Comparison of ENCODE assay signal across 8 cellular contexts in genomic region chr6:30815085-30815742, GRCh38.
DNase-seq lines count a peak whose midpoint lies in the region; ATAC-seq, FAIRE-seq and TF ChIP-seq lines count a peak whose summit lies in the region.
"Not testable (repeated sequence)": the region's sequence is repeated elsewhere in the genome, so short reads cannot be mapped to it uniquely, and the experiment has no call there.

No MANE protein-coding gene starts in this region.

- in situ Hi-C loops in GM12878 (cut with MboI) = not testable (repeated sequence)

- peaks cover 30% of the 10 kb centered on the region for H3K36me3 Mint-ChIP-seq in activated CD4-positive, alpha-beta T cell treated with anti-CD3 and anti-CD28 coated beads, Interleukin-2, amount 10 ng/mL, durations not matched to agents 7 days and 5 days (ENCODE audit: low read depth)
- peaks cover 49% of the 10 kb centered on the region for H3K36me3 Mint-ChIP-seq in activated T-helper 1 cell treated with anti-CD3 and anti-CD28 coated beads, Interleukin-12 subunit alpha, Interleukin-12 subunit beta, Interleukin-2, Interleukin-4 antibody, amounts not matched to agents 30 ng/mL and 10 ng/mL and 1 ng/mL, durations not matched to agents 14 hours and 24 hours and 36 hours (ENCODE audit: low read depth)

- not testable (repeated sequence) for H3K4me3 ChIP-seq in DND-41 (ENCODE audit: low read depth in 1 of 2, low read length in 2 of 2); GM12878; hepatocyte; smooth muscle cell

- TF ChIP-seq CTCF in DND-41 (IDR thresholded peaks at IDR 0.05; ENCODE audit: borderline replicate concordance, extremely low read depth, low read length, poor library complexity, severe bottlenecking); RWPE1 (conservative IDR thresholded peaks at IDR 0.05; ENCODE audit: low read depth); GM12878 (IDR thresholded peaks at IDR 0.05 in 2 of 3, conservative IDR thresholded peaks at IDR 0.05 in 1 of 3; ENCODE audit: control insufficient read depth in 2 of 3, extremely low read depth in 1 of 3, insufficient read depth in 1 of 3, low read depth in 3 of 3, low read length in 3 of 3); hepatocyte (IDR thresholded peaks at IDR 0.05; ENCODE audit: poor library complexity); smooth muscle cell (IDR thresholded peaks at IDR 0.05; ENCODE audit: borderline replicate concordance, insufficient read depth, poor library complexity, severe bottlenecking): not testable (repeated sequence)

- SMC1A ChIA-PET in GM12878 (lab: Charles Lee; ENCODE audit: uncharacterized antibody, unreplicated experiment) = interaction anchor here (1.1 to 16.8 kb wide), 6 partner anchors 11 to 79 kb away, joined by 3 to 217 read pairs (median 5); no protein-coding TSS in a partner anchor

- CTCF ChIA-PET in RWPE1 (lab: Yijun Ruan, JAX) (interaction anchor here (1.1 kb wide), 2 partner anchors 13 to 69 kb away, joined by 3 read pairs; no protein-coding TSS in a partner anchor), GM12878 (lab: Yijun Ruan, JAX) (interaction anchor here (1.0 to 1.6 kb wide), 3 partner anchors 48 to 56 kb away, joined by 3 to 7 read pairs (median 3); no protein-coding TSS in a partner anchor)
- CTCF ChIA-PET in activated CD4-positive, alpha-beta T cell treated with anti-CD3 and anti-CD28 coated beads, Interleukin-2, amount 10 ng/mL, durations not matched to agents 7 days and 5 days (lab: Charles Lee) = interaction anchor here (1.1 kb wide), 1 partner anchor 84 kb away, joined by 3 read pairs; no protein-coding TSS in a partner anchor

- H2AFZ ChIP-seq in DND-41 (ENCODE audit: low read depth, low read length); GM12878 (ENCODE audit: control insufficient read depth, low read depth, low read length); hepatocyte; smooth muscle cell (ENCODE audit: low read depth): not testable (repeated sequence)

- not testable (repeated sequence) for TF ChIP-seq EP300 in GM12878 (IDR thresholded peaks at IDR 0.05; ENCODE audit: borderline replicate concordance in 1 of 2, control insufficient read depth in 1 of 2, low read depth in 2 of 2, low read length in 2 of 2)

- TF ChIP-seq POLR2A in GM12878 (IDR thresholded peaks at IDR 0.05; ENCODE audit: low read depth, low read length) = not testable (repeated sequence)

- H3F3A ChIP-seq in smooth muscle cell (ENCODE audit: low read depth) = peaks cover 27% of the 10 kb centered on the region

- DNase-seq in A172 (ENCODE audit: low spot score) (peak; percentile 66), DND-41 (peak; percentile 51)
- not testable (repeated sequence) for DNase-seq in RWPE1 (ENCODE audit: low spot score); activated CD4-positive, alpha-beta T cell treated with anti-CD3 and anti-CD28 coated beads, Interleukin-2, amount 10 ng/mL, durations not matched to agents 7 days and 5 days; activated T-helper 1 cell treated with anti-CD3 and anti-CD28 coated beads, Interleukin-12 subunit alpha, Interleukin-12 subunit beta, Interleukin-2, Interleukin-4 antibody, amounts not matched to agents 30 ng/mL and 10 ng/mL and 1 ng/mL, durations not matched to agents 14 hours and 24 hours and 36 hours (ENCODE audit: low spot score); GM12878 (ENCODE audit: low read depth, low spot score); hepatocyte (ENCODE audit: low spot score); smooth muscle cell (lab: John Stamatoyannopoulos, UW; ENCODE audit: unreplicated experiment)

- H3K4me1 ChIP-seq in DND-41 (ENCODE audit: insufficient read depth, low read length) = not testable (repeated sequence)
- H3K4me1 ChIP-seq in GM12878 (ENCODE audit: control insufficient read depth, insufficient read depth, low read length) (peaks cover 48% of the 10 kb centered on the region), hepatocyte (ENCODE audit: insufficient read depth) (peaks cover 21% of the 10 kb centered on the region), smooth muscle cell (ENCODE audit: low read depth) (peaks cover 11% of the 10 kb centered on the region)

- H3K36me3 ChIP-seq in DND-41 (ENCODE audit: insufficient read depth, low read length); GM12878 (ENCODE audit: control insufficient read depth in 2 of 2, insufficient read depth in 2 of 2, low read length in 1 of 2); hepatocyte (replicated peaks; ENCODE audit: insufficient read depth, low read depth); smooth muscle cell (ENCODE audit: low read depth): not testable (repeated sequence)

- not testable (repeated sequence) for H3K9me3 ChIP-seq in DND-41 (ENCODE audit: insufficient read depth, low read length, severe bottlenecking); GM12878 (replicated peaks; ENCODE audit: control insufficient read depth, insufficient read depth, low read length); hepatocyte (ENCODE audit: low read depth); smooth muscle cell (replicated peaks; ENCODE audit: low read depth)

- not testable (repeated sequence) for H3K4me3 Mint-ChIP-seq in activated CD4-positive, alpha-beta T cell treated with anti-CD3 and anti-CD28 coated beads, Interleukin-2, amount 10 ng/mL, durations not matched to agents 7 days and 5 days
- H3K4me3 Mint-ChIP-seq in activated T-helper 1 cell treated with anti-CD3 and anti-CD28 coated beads, Interleukin-12 subunit alpha, Interleukin-12 subunit beta, Interleukin-2, Interleukin-4 antibody, amounts not matched to agents 30 ng/mL and 10 ng/mL and 1 ng/mL, durations not matched to agents 14 hours and 24 hours and 36 hours = peak overlapping the region; percentile 41

- H3K4me1 Mint-ChIP-seq in activated CD4-positive, alpha-beta T cell treated with anti-CD3 and anti-CD28 coated beads, Interleukin-2, amount 10 ng/mL, durations not matched to agents 7 days and 5 days = peaks cover 82% of the 10 kb centered on the region
- peaks cover 86% of the 10 kb centered on the region for H3K4me1 Mint-ChIP-seq in activated T-helper 1 cell treated with anti-CD3 and anti-CD28 coated beads, Interleukin-12 subunit alpha, Interleukin-12 subunit beta, Interleukin-2, Interleukin-4 antibody, amounts not matched to agents 30 ng/mL and 10 ng/mL and 1 ng/mL, durations not matched to agents 14 hours and 24 hours and 36 hours (ENCODE audit: low read depth)

- POLR2A ChIA-PET in RWPE1 (lab: Yijun Ruan, JAX; ENCODE audit: low non-redundant PET) (interaction anchor here (0.7 kb wide), 1 partner anchor 19 kb away, joined by 4 read pairs; no protein-coding TSS in a partner anchor), GM12878 (lab: Charles Lee) (interaction anchor here (0.6 to 1.3 kb wide), 3 partner anchors 47 to 91 kb away, joined by 4 to 6 read pairs (median 4); no protein-coding TSS in a partner anchor)
- POLR2A ChIA-PET in activated CD4-positive, alpha-beta T cell treated with anti-CD3 and anti-CD28 coated beads, Interleukin-2, amount 10 ng/mL, durations not matched to agents 7 days and 5 days (lab: Charles Lee) = interaction anchor here (0.7 to 1.5 kb wide), 3 partner anchors 21 to 227 kb away, joined by 3 to 4 read pairs (median 3); no protein-coding TSS in a partner anchor

- TSS peak; percentile 93 for BruUV-seq in GM12878 (replicated peaks; lab: Mats Ljungman, UMichigan)

- not testable (repeated sequence) for H3K27me3 ChIP-seq in DND-41 (ENCODE audit: insufficient read depth, low read length, poor library complexity); GM12878 (replicated peaks in 1 of 2; ENCODE audit: control insufficient read depth in 2 of 2, insufficient read depth in 2 of 2, low read length in 1 of 2); hepatocyte; smooth muscle cell (ENCODE audit: low read depth)

- RAD21 ChIA-PET in GM12878 (lab: Charles Lee; ENCODE audit: unreplicated experiment) = interaction anchor here (0.8 to 1.8 kb wide), 5 partner anchors 30 to 80 kb away, joined by 3 to 6 read pairs (median 3); no protein-coding TSS in a partner anchor

- not testable (repeated sequence) for H3K4me2 ChIP-seq in DND-41 (ENCODE audit: insufficient read depth, low read length); GM12878 (ENCODE audit: control insufficient read depth, insufficient read depth); hepatocyte; smooth muscle cell

- ATAC-seq in DND-41 (ENCODE audit: insufficient read depth, low read depth) = peak; percentile 31; the same call in 1 of the 3 replicates
- ATAC-seq in GM12878 = not testable (repeated sequence)

- not testable (repeated sequence) for H3K27ac ChIP-seq in DND-41 (ENCODE audit: low read length); GM12878 (ENCODE audit: control insufficient read depth, insufficient read depth)
- peak overlapping the region; percentile 84 for H3K27ac ChIP-seq in RWPE1
- H3K27ac ChIP-seq in hepatocyte = peak overlapping the region; percentile 94
- H3K27ac ChIP-seq in smooth muscle cell (ENCODE audit: low read depth) = peak overlapping the region; percentile 89

- not testable (repeated sequence) for H3K79me2 ChIP-seq in DND-41 (ENCODE audit: insufficient read depth, low read length); GM12878 (ENCODE audit: control insufficient read depth, insufficient read depth, low read length); hepatocyte; smooth muscle cell (ENCODE audit: low read depth)

- intact Hi-C loops in activated T-helper 1 cell treated with anti-CD3 and anti-CD28 coated beads, Interleukin-12 subunit alpha, Interleukin-12 subunit beta, Interleukin-2, Interleukin-4 antibody, amounts not matched to agents 30 ng/mL and 10 ng/mL and 1 ng/mL, durations not matched to agents 14 hours and 24 hours and 36 hours (cut with micrococcal nuclease); GM12878 (cut with micrococcal nuclease; ENCODE audit: unreplicated experiment): not testable (repeated sequence)

- not testable (repeated sequence) for TF ChIP-seq RAD21 in GM12878 (IDR thresholded peaks at IDR 0.05; ENCODE audit: insufficient read depth, low read depth, low read length)

- FAIRE-seq in GM12878 (lab: Jason Lieb, UNC) = not testable (repeated sequence)

- WGBS in GM12878 (ENCODE audit: insufficient coverage, insufficient replicate concordance, low lambda C conversion rate, missing lambda C conversion rate) = 89% methylated on average over 12 of the region's 12 CpGs
- WGBS in hepatocyte (ENCODE audit: low lambda C conversion rate, missing lambda C conversion rate) = 86% methylated on average over 12 of the region's 12 CpGs
- 84% methylated on average over 12 of the region's 12 CpGs for WGBS in smooth muscle cell (ENCODE audit: low lambda C conversion rate)

- peaks cover 11% of the 10 kb centered on the region for H3K9me3 Mint-ChIP-seq in activated CD4-positive, alpha-beta T cell treated with anti-CD3 and anti-CD28 coated beads, Interleukin-2, amount 10 ng/mL, durations not matched to agents 7 days and 5 days
- H3K9me3 Mint-ChIP-seq in activated T-helper 1 cell treated with anti-CD3 and anti-CD28 coated beads, Interleukin-12 subunit alpha, Interleukin-12 subunit beta, Interleukin-2, Interleukin-4 antibody, amounts not matched to agents 30 ng/mL and 10 ng/mL and 1 ng/mL, durations not matched to agents 14 hours and 24 hours and 36 hours = peaks cover 21% of the 10 kb centered on the region

- peak overlapping the region; percentile 69 for H3K27ac Mint-ChIP-seq in activated CD4-positive, alpha-beta T cell treated with anti-CD3 and anti-CD28 coated beads, Interleukin-2, amount 10 ng/mL, durations not matched to agents 7 days and 5 days
- peak overlapping the region; percentile 99 for H3K27ac Mint-ChIP-seq in activated T-helper 1 cell treated with anti-CD3 and anti-CD28 coated beads, Interleukin-12 subunit alpha, Interleukin-12 subunit beta, Interleukin-2, Interleukin-4 antibody, amounts not matched to agents 30 ng/mL and 10 ng/mL and 1 ng/mL, durations not matched to agents 14 hours and 24 hours and 36 hours

- H3K9ac ChIP-seq in DND-41 (ENCODE audit: low read depth, low read length); GM12878 (ENCODE audit: control insufficient read depth, insufficient read depth, low read length); smooth muscle cell (ENCODE audit: low read depth): not testable (repeated sequence)

- H3K27me3 Mint-ChIP-seq in activated CD4-positive, alpha-beta T cell treated with anti-CD3 and anti-CD28 coated beads, Interleukin-2, amount 10 ng/mL, durations not matched to agents 7 days and 5 days; activated T-helper 1 cell treated with anti-CD3 and anti-CD28 coated beads, Interleukin-12 subunit alpha, Interleukin-12 subunit beta, Interleukin-2, Interleukin-4 antibody, amounts not matched to agents 30 ng/mL and 10 ng/mL and 1 ng/mL, durations not matched to agents 14 hours and 24 hours and 36 hours (ENCODE audit: insufficient read depth): not testable (repeated sequence)

- not testable (repeated sequence) for H4K20me1 ChIP-seq in DND-41 (ENCODE audit: insufficient read depth, low read length); GM12878 (ENCODE audit: control insufficient read depth, insufficient read depth); hepatocyte (ENCODE audit: insufficient read depth, poor library complexity, severe bottlenecking); smooth muscle cell (ENCODE audit: low read depth)

- H3K9me2 ChIP-seq in hepatocyte (replicated peaks; ENCODE audit: insufficient read depth) = not testable (repeated sequence)
